Comparison of ENCODE assay signal across 25 cellular contexts in the genomic region with DNA sequence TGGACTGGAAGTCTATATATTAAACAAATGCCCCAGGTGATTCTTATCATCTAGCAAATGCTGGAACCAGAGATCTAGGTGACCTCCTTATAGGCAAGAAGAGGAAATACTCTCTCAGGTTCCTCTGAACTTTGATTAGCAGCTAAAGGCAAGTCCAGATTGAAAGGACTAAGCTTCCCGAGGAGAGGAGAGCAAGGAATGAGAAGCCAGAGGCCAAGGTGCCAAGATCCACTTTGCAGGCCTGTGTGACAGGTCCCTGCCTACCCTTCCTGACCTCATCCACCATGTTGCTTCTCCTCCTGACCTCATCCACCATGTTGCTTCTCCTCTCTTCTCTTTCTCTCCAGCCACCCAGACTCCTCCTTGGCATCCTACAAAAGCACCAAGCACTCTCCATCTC.
"Had no signal": no experiment of that assay in that cellular context is flagged by ENCODE, and none has a peak within 500 bp of the region (broad histone marks: within the 10 kb centered on the region; RNA-seq: fewer than 3 reads in every experiment).

No MANE protein-coding gene starts in this region.

- H3K36me3 Mint-ChIP-seq: activated naive CD4-positive, alpha-beta T cell treated with anti-CD3 and anti-CD28 coated beads, Interleukin-2, amount 50 U/mL, for 24 hours; naive thymus-derived CD4-positive, alpha-beta T cell; T-cell had no signal

- H3K4me3 Mint-ChIP-seq: activated CD8-positive, alpha-beta T cell treated with anti-CD3 and anti-CD28 coated beads, Interleukin-2, amount 10 ng/mL, durations not matched to agents 7 days and 5 days; activated naive CD4-positive, alpha-beta T cell treated with anti-CD3 and anti-CD28 coated beads, Interleukin-2, amount 50 U/mL, for 24 hours; memory B cell; naive thymus-derived CD4-positive, alpha-beta T cell; neural progenitor cell; stimulated activated naive CD8-positive, alpha-beta T cell treated with anti-CD3 and anti-CD28 coated beads, Interleukin-15, amount 100 ng/mL, for 72 hours; T-cell; T-helper 2 cell treated with Interferon-gamma antibody and Interleukin-4, amounts not matched to agents 5 μg/mL and 100 μg/mL, for 36 hours had no signal

- H3K4me1 Mint-ChIP-seq: activated naive CD4-positive, alpha-beta T cell treated with anti-CD3 and anti-CD28 coated beads, Interleukin-2, amount 50 U/mL, for 24 hours; naive thymus-derived CD4-positive, alpha-beta T cell; stimulated activated naive CD8-positive, alpha-beta T cell treated with anti-CD3 and anti-CD28 coated beads, Interleukin-15, amount 100 ng/mL, for 72 hours; T-cell had no signal

- ATAC-seq: activated CD8-positive, alpha-beta T cell treated with anti-CD3 and anti-CD28 coated beads, Interleukin-2, amount 10 ng/mL, durations not matched to agents 7 days and 5 days; foreskin keratinocyte; naive thymus-derived CD4-positive, alpha-beta T cell; stimulated activated naive CD8-positive, alpha-beta T cell treated with anti-CD3 and anti-CD28 coated beads, Interleukin-15, amount 100 ng/mL, for 72 hours; T-cell had no signal

- DNase-seq: activated CD4-positive, alpha-beta T cell treated with anti-CD3 and anti-CD28 coated beads, Interleukin-2, amount 50 U/mL, for 1 hour; activated CD4-positive, CD25-positive, alpha-beta regulatory T cell treated with anti-CD3 and anti-CD28 coated beads, Interleukin-2, amount 50 U/mL, for 72 hours; activated CD8-positive, alpha-beta T cell treated with anti-CD3 and anti-CD28 coated beads, Interleukin-2, amount 10 ng/mL, durations not matched to agents 7 days and 5 days; activated gamma-delta T cell treated with Interleukin-2 at 50 U/mL for 16 hours; activated T-cell treated with anti-CD3 and anti-CD28 coated beads, Interleukin-2, amount 50 U/mL, for 1 hour; aorta; central memory CD4-positive, alpha-beta T cell; effector memory CD4-positive, alpha-beta T cell; foreskin keratinocyte; kidney; left ventricle myocardium inferior; naive thymus-derived CD4-positive, alpha-beta T cell; stimulated activated CD4-positive, alpha-beta T cell treated with anti-CD3 and anti-CD28 coated beads, Interleukin-12 subunit alpha, Interleukin-12 subunit beta, amount 100 ng/mL, for 4 hours; stimulated activated CD4-positive, alpha-beta T cell treated with anti-CD3 and anti-CD28 coated beads, Interleukin-4, amount 100 ng/mL, for 4 hours; stimulated activated naive CD8-positive, alpha-beta T cell treated with anti-CD3 and anti-CD28 coated beads, Interleukin-15, amount 100 ng/mL, for 72 hours; T-cell; uterus; WERI-Rb-1 had no signal

- H3K4me1 ChIP-seq: foreskin keratinocyte, prostate gland, suprapubic skin, tibial nerve, uterus had no signal

- H3K36me3 ChIP-seq: neural progenitor cell, prostate gland, tibial nerve, uterus, WERI-Rb-1 had no signal

- H3K27ac Mint-ChIP-seq: activated CD8-positive, alpha-beta T cell treated with anti-CD3 and anti-CD28 coated beads, Interleukin-2, amount 10 ng/mL, durations not matched to agents 7 days and 5 days; activated naive CD4-positive, alpha-beta T cell treated with anti-CD3 and anti-CD28 coated beads, Interleukin-2, amount 50 U/mL, for 24 hours; memory B cell; naive thymus-derived CD4-positive, alpha-beta T cell; neural progenitor cell; stimulated activated naive CD8-positive, alpha-beta T cell treated with anti-CD3 and anti-CD28 coated beads, Interleukin-15, amount 100 ng/mL, for 72 hours; T-cell; T-helper 2 cell treated with Interferon-gamma antibody and Interleukin-4, amounts not matched to agents 5 μg/mL and 100 μg/mL, for 36 hours had no signal

- H3K9me3 Mint-ChIP-seq: neural progenitor cell had no signal

- H3K27me3 Mint-ChIP-seq: activated naive CD4-positive, alpha-beta T cell treated with anti-CD3 and anti-CD28 coated beads, Interleukin-2, amount 50 U/mL, for 24 hours; memory B cell; stimulated activated naive CD8-positive, alpha-beta T cell treated with anti-CD3 and anti-CD28 coated beads, Interleukin-15, amount 100 ng/mL, for 72 hours; T-cell had no signal

- H3K27me3 ChIP-seq: foreskin keratinocyte, neural progenitor cell, suprapubic skin, tibial nerve, uterus had no signal

- H3K9me3 ChIP-seq: left ventricle myocardium inferior, prostate gland, suprapubic skin, tibial nerve, uterus had no signal

- FAIRE-seq: kidney had no signal

- H3K4me3 ChIP-seq: left ventricle myocardium inferior, neural progenitor cell, prostate gland, suprapubic skin, tibial nerve, uterus had no signal

- H3K27ac ChIP-seq: foreskin keratinocyte, left ventricle myocardium inferior, neural progenitor cell, prostate gland, suprapubic skin, tibial nerve, uterus, WERI-Rb-1 had no signal
